Comparison of ENCODE assay signal across 16 cellular contexts in genomic region chr22:45866398-45867117, GRCh38.
DNase-seq lines count a peak whose midpoint lies in the region; TF ChIP-seq lines count a peak whose summit lies in the region.
"Had no signal": no experiment of that assay in that cellular context is flagged by ENCODE, and none has a peak within 500 bp of the region (broad histone marks: within the 10 kb centered on the region; RNA-seq: fewer than 3 reads in every experiment).

No MANE protein-coding gene starts in this region.

- no peak overlapping the region for H3K27ac Mint-ChIP-seq in CD8-positive, alpha-beta memory T cell
- H3K27ac Mint-ChIP-seq: activated CD4-positive, alpha-beta T cell treated with anti-CD3 and anti-CD28 coated beads, Interleukin-2, amount 10 ng/mL, durations not matched to agents 7 days and 5 days; CD4-positive, CD25-positive, alpha-beta regulatory T cell; stimulated activated naive CD8-positive, alpha-beta T cell treated with anti-CD3 and anti-CD28 coated beads, Interleukin-15, Interleukin-2, amounts not matched to agents 100 ng/mL and 50 ng/mL, for 24 hours had no signal

- H2AFZ ChIP-seq in GM23248: peak overlapping the region; percentile 59; the same call in 1 of the 2 replicates

- H3K4me1 ChIP-seq in GM23248 (ENCODE audit: insufficient read depth) (no peaks in the 10 kb centered on the region; the same call in 1 of the 2 replicates), colonic mucosa (no peaks in the 10 kb centered on the region), iPS-20b (ENCODE audit: insufficient read depth, low read length) (no peaks in the 10 kb centered on the region)
- H3K4me1 ChIP-seq in CD8-positive, alpha-beta memory T cell (ENCODE audit: insufficient read depth, low read length): no peaks in the 10 kb centered on the region

- no peaks in the 10 kb centered on the region for H3K9me2 ChIP-seq in GM23248 (ENCODE audit: insufficient read depth)

- H3K27me3 ChIP-seq in GM23248 (replicated peaks; ENCODE audit: insufficient read depth) (peaks cover 28% of the 10 kb centered on the region), colonic mucosa (peaks cover 35% of the 10 kb centered on the region), iPS-20b (ENCODE audit: insufficient read depth, low read length) (peaks cover 68% of the 10 kb centered on the region)
- peaks cover 13% of the 10 kb centered on the region for H3K27me3 ChIP-seq in CD8-positive, alpha-beta memory T cell (ENCODE audit: insufficient read depth, low read length, poor library complexity, severe bottlenecking)
- H3K27me3 ChIP-seq: MG63, ovary had no signal

- TF ChIP-seq CTCF in colonic mucosa (IDR thresholded peaks at IDR 0.05): no peak
- no peak for TF ChIP-seq CTCF in retinal pigment epithelial cell (conservative IDR thresholded peaks at IDR 0.05; ENCODE audit: low read depth, low read length)

- H3K4me3 ChIP-seq in GM23248 (peak overlapping the region; percentile 65), colonic mucosa (no peak overlapping the region), iPS-20b (ENCODE audit: low read length) (peak overlapping the region; percentile 38; the same call in 1 of the 2 replicates), retinal pigment epithelial cell (ENCODE audit: low read length) (peak overlapping the region; percentile 10)
- H3K4me3 ChIP-seq in CD8-positive, alpha-beta memory T cell (ENCODE audit: low read length): no peak overlapping the region
- H3K4me3 ChIP-seq: lung, MG63, ovary had no signal

- H3K36me3 ChIP-seq in GM23248 (ENCODE audit: low read depth) (no peaks in the 10 kb centered on the region), colonic mucosa (no peaks in the 10 kb centered on the region), iPS-20b (ENCODE audit: insufficient read depth, low read depth, low read length) (no peaks in the 10 kb centered on the region)
- no peaks in the 10 kb centered on the region for H3K36me3 ChIP-seq in CD8-positive, alpha-beta memory T cell (ENCODE audit: insufficient read depth, low read length)
- H3K36me3 ChIP-seq: MG63, ovary had no signal

- 9 to 10% methylated on average over 37 to 38 of the region's 75 CpGs for WGBS in GM23248 (ENCODE audit: low coverage in 1 of 2, low lambda C conversion rate in 2 of 2, missing lambda C conversion rate in 2 of 2), 2 experiments

- CTCF ChIA-PET in CD8-positive, alpha-beta memory T cell (lab: Charles Lee): no interaction called here
- CTCF ChIA-PET in HEK293T (lab: Yijun Ruan, JAX): no interaction called here

- no peak overlapping the region for H3K4me3 Mint-ChIP-seq in CD8-positive, alpha-beta memory T cell
- H3K4me3 Mint-ChIP-seq: activated CD4-positive, alpha-beta T cell treated with anti-CD3 and anti-CD28 coated beads, Interleukin-2, amount 10 ng/mL, durations not matched to agents 7 days and 5 days; CD4-positive, CD25-positive, alpha-beta regulatory T cell; central memory CD8-positive, alpha-beta T cell; stimulated activated naive CD8-positive, alpha-beta T cell treated with anti-CD3 and anti-CD28 coated beads, Interleukin-15, Interleukin-2, amounts not matched to agents 100 ng/mL and 50 ng/mL, for 24 hours had no signal

- H3K79me2 ChIP-seq in GM23248 (ENCODE audit: insufficient read depth): no peaks in the 10 kb centered on the region

- DNase-seq in GM23248 (no peak), colonic mucosa (peak; percentile 17), retinal pigment epithelial cell (ENCODE audit: low read depth) (no peak), DMS79 (lab: John Stamatoyannopoulos, UW) (no peak), HEK293T (ENCODE audit: extremely low spot score) (no peak)
- DNase-seq in central memory CD4-positive, alpha-beta T cell: no peak
- DNase-seq in CD8-positive, alpha-beta memory T cell: no peak
- DNase-seq: activated CD4-positive, alpha-beta T cell treated with anti-CD3 and anti-CD28 coated beads, Interleukin-2, amount 10 ng/mL, durations not matched to agents 7 days and 5 days; activated gamma-delta T cell; CD4-positive, CD25-positive, alpha-beta regulatory T cell; MG63 had no signal

- H3K36me3 Mint-ChIP-seq in CD8-positive, alpha-beta memory T cell: peaks cover 0 to 7% (median 2%) of the 10 kb centered on the region in 3 donors

- peaks cover 22 to 37% of the 10 kb centered on the region in 2 donors for H3K27me3 Mint-ChIP-seq in CD8-positive, alpha-beta memory T cell

- peaks cover 0 to 7% (median 3%) of the 10 kb centered on the region in 5 donors for H3K9me3 Mint-ChIP-seq in CD8-positive, alpha-beta memory T cell
- H3K9me3 Mint-ChIP-seq: activated CD4-positive, alpha-beta T cell treated with anti-CD3 and anti-CD28 coated beads, Interleukin-2, amount 10 ng/mL, durations not matched to agents 7 days and 5 days; central memory CD8-positive, alpha-beta T cell; stimulated activated naive CD8-positive, alpha-beta T cell treated with anti-CD3 and anti-CD28 coated beads, Interleukin-15, Interleukin-2, amounts not matched to agents 100 ng/mL and 50 ng/mL, for 24 hours had no signal

- no peaks in the 10 kb centered on the region for H3K9me3 ChIP-seq in GM23248 (ENCODE audit: low read depth)
- H3K9me3 ChIP-seq in colonic mucosa: no peaks in the 10 kb centered on the region
- H3K9me3 ChIP-seq in iPS-20b (ENCODE audit: insufficient read depth, low read depth, low read length): no peaks in the 10 kb centered on the region; the same call in 1 of the 2 replicates
- H3K9me3 ChIP-seq in CD8-positive, alpha-beta memory T cell (ENCODE audit: low read length): no peaks in the 10 kb centered on the region
- H3K9me3 ChIP-seq: MG63, ovary had no signal

- intact Hi-C loops in colonic mucosa (cut with DNase I): loop anchor here (10.0 kb wide), 1 partner anchor 292 kb away; no protein-coding TSS in a partner anchor

- H3K4me1 Mint-ChIP-seq in CD8-positive, alpha-beta memory T cell: peaks cover 5 to 11% (median 5%) of the 10 kb centered on the region in 3 donors

- H4K20me1 ChIP-seq in GM23248 (ENCODE audit: insufficient read depth): no peaks in the 10 kb centered on the region

- H3K4me2 ChIP-seq in GM23248 (ENCODE audit: unreplicated experiment): peak overlapping the region; percentile 42

- H3K9ac ChIP-seq in GM23248 (no peak overlapping the region), colonic mucosa (ENCODE audit: low read depth in 2 of 2, low read length in 2 of 2) (no peak overlapping the region), iPS-20b (ENCODE audit: low read depth, low read length) (no peak overlapping the region)

- in situ Hi-C loops in GM23248 (cut with MboI): no loop called here

- H3K27ac ChIP-seq in GM23248: no peak overlapping the region
- no peak overlapping the region for H3K27ac ChIP-seq in colonic mucosa
- no peak overlapping the region for H3K27ac ChIP-seq in iPS-20b (ENCODE audit: low read length)
- H3K27ac ChIP-seq in CD8-positive, alpha-beta memory T cell (ENCODE audit: low read depth, low read length): no peak overlapping the region
- H3K27ac ChIP-seq: ovary had no signal

- peaks cover 12% of the 10 kb centered on the region for H3F3A ChIP-seq in GM23248 (ENCODE audit: insufficient read depth)

- POLR2A ChIA-PET in CD8-positive, alpha-beta memory T cell (lab: Charles Lee): no interaction called here
- POLR2A ChIA-PET in HEK293T (lab: Yijun Ruan, JAX): no interaction called here

TF ChIP-seq in HEK293T, 16 proteins besides CTCF, POLR2A, EP300 and RAD21:
- TF ChIP-seq BHLHE40 (IDR thresholded peaks at IDR 0.05; ENCODE audit: borderline replicate concordance): no peak
- TF ChIP-seq FOXA1 (IDR thresholded peaks at IDR 0.05): no peak
- TF ChIP-seq ELF4 (IDR thresholded peaks at IDR 0.05): no peak
- no peak for TF ChIP-seq ARNT (IDR thresholded peaks at IDR 0.05)
- TF ChIP-seq CTBP1 (IDR thresholded peaks at IDR 0.05; ENCODE audit: borderline replicate concordance): no peak
- no peak for TF ChIP-seq NFRKB (IDR thresholded peaks at IDR 0.05)
- TF ChIP-seq, protein P1, sequence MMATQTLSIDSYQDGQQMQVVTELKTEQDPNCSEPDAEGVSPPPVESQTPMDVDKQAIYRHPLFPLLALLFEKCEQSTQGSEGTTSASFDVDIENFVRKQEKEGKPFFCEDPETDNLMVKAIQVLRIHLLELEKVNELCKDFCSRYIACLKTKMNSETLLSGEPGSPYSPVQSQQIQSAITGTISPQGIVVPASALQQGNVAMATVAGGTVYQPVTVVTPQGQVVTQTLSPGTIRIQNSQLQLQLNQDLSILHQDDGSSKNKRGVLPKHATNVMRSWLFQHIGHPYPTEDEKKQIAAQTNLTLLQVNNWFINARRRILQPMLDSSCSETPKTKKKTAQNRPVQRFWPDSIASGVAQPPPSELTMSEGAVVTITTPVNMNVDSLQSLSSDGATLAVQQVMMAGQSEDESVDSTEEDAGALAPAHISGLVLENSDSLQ (IDR thresholded peaks at IDR 0.05): no peak
- no peak for TF ChIP-seq FOXK2 (IDR thresholded peaks at IDR 0.05)
- no peak for TF ChIP-seq SUZ12 (IDR thresholded peaks at IDR 0.05)
- TF ChIP-seq LEF1 (IDR thresholded peaks at IDR 0.05; ENCODE audit: borderline replicate concordance): no peak
- TF ChIP-seq HDGF (IDR thresholded peaks at IDR 0.05; ENCODE audit: borderline replicate concordance): no peak
- no peak for TF ChIP-seq TARDBP (IDR thresholded peaks at IDR 0.05)
- no peak for TF ChIP-seq ZNF384 (IDR thresholded peaks at IDR 0.05)
- no peak for TF ChIP-seq SP1 (IDR thresholded peaks at IDR 0.05)
- no peak for TF ChIP-seq L3MBTL2 (conservative IDR thresholded peaks at IDR 0.05)
- no peak for TF ChIP-seq FOXM1 (IDR thresholded peaks at IDR 0.05; ENCODE audit: borderline replicate concordance)
TF ChIP-seq in HEK293T: peak in this region for 0.

Comparison
In these comparisons a context has a peak if more than half of its experiments do, and no peak if none do; other contexts are left out.
1. H3K4me3 ChIP-seq: peak in GM23248 (single experiment), iPS-20b (single experiment) and retinal pigment epithelial cell (single experiment); none in colonic mucosa (single experiment) and CD8-positive, alpha-beta memory T cell (single experiment).